ENCODE assay signal across 13 cellular contexts in the genomic region with DNA sequence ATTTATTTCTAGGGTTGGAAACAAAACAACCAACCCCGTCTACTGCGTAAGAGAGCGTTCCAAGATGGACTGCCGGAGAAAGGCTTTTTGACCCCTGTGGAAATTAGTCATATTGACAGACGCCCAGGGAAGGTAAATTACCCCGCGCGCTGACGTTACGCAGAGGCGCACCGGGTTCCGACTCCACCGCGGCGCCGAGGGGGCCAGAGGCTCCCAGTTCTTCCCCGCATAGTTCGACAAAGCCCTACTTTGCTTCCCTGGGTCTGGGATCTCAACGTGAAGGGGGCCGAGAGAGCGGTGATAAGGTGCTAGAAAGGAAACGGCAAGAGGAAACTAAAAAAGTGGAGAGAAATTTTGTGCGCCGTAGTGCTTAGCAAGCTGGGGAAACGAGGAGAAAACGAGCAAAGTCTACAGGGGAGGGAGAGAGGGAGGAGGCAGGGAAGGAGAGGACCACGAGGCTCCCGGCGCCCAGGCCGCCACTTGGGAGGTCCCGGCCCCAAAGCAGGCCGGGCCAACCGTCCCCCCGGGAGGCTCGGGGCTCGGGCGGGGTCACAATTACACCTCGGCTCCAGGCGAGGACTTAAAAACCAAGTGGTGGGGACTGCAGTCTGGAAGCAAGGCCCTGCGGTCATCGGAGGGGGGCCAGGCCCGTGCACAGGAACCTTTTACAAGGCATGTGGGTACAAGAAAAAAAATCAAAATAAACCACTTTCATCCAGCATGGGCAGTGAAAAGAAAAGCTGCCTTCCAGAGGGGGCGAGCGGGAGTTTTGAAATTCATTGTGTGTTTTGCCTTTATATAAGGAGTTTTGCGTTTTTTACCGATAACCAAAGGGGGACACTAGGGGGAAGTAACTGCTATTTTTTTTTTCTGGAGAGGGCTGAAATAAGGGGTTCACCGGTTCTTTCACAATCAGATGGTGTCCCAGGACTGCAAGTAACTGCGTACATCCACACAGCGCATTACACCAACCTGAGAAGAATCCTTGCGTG. TPM values are rescaled to one million over a fixed set of nuclear protein-coding genes. Genes with fewer than 3 reads are reported as not detected.
A peak's percentile ranks its signal among the peaks of the same experiment; 100 is the strongest.
DNase-seq lines count a peak whose midpoint lies in the region; ATAC-seq and TF ChIP-seq lines count a peak whose summit lies in the region.
"Had no signal": no experiment of that assay in that cellular context is flagged by ENCODE, and none has a peak within 500 bp of the region (broad histone marks: within the 10 kb centered on the region; RNA-seq: fewer than 3 reads in every experiment).

No MANE protein-coding gene starts in this region.

- no peak for DNase-seq in CD8-positive, alpha-beta memory T cell
- DNase-seq in T-helper 17 cell (no peak), left ventricle myocardium superior (no peak), omental fat pad (ENCODE audit: low spot score) (no peak), DMS 273 (lab: John Stamatoyannopoulos, UW; ENCODE audit: unreplicated experiment) (no peak)
- DNase-seq: C1 segment of cervical spinal cord; naive thymus-derived CD8-positive, alpha-beta T cell; NCI-H1105 treated with DMSO at 0.1 percent for 48 hours had no signal

- ATAC-seq in T-helper 17 cell = no peak
- ATAC-seq in left ventricle myocardium superior = peak; percentile 4
- peak; percentile 65 for ATAC-seq in omental fat pad (ENCODE audit: low FRiP score)
- no peak for ATAC-seq in GM21576 (IDR thresholded peaks at IDR 0.05; ENCODE audit: unreplicated experiment)
- no peak for ATAC-seq in HG02588 (IDR thresholded peaks at IDR 0.05; ENCODE audit: unreplicated experiment)
- no peak for ATAC-seq in HG03039 (IDR thresholded peaks at IDR 0.05; ENCODE audit: unreplicated experiment)
- ATAC-seq: naive thymus-derived CD8-positive, alpha-beta T cell had no signal

- peaks cover 0 to 14% (median 0%) of the 10 kb centered on the region in 5 donors for H3K9me3 Mint-ChIP-seq in CD8-positive, alpha-beta memory T cell

- peaks cover 64% of the 10 kb centered on the region for H3K27me3 ChIP-seq in CD8-positive, alpha-beta memory T cell (ENCODE audit: insufficient read depth, low read length, poor library complexity, severe bottlenecking)

- no peaks in the 10 kb centered on the region for H3K9me3 ChIP-seq in CD8-positive, alpha-beta memory T cell (ENCODE audit: low read length)
- no peaks in the 10 kb centered on the region for H3K9me3 ChIP-seq in T-helper 17 cell (ENCODE audit: control insufficient read depth, low read length, poor library complexity, severe bottlenecking)

- H3K4me3 ChIP-seq in CD8-positive, alpha-beta memory T cell (ENCODE audit: low read length) = no peak overlapping the region

- H3K4me1 ChIP-seq in CD8-positive, alpha-beta memory T cell (ENCODE audit: insufficient read depth, low read length) = no peaks in the 10 kb centered on the region

- peaks cover 10 to 22% (median 19%) of the 10 kb centered on the region in 3 donors for H3K4me1 Mint-ChIP-seq in CD8-positive, alpha-beta memory T cell
- H3K4me1 Mint-ChIP-seq in T-helper 17 cell = peaks cover 4% of the 10 kb centered on the region

- peak overlapping the region in 5 of 7 donors; percentile 2 to 60 (median 40) for H3K4me3 Mint-ChIP-seq in CD8-positive, alpha-beta memory T cell
- H3K4me3 Mint-ChIP-seq in T-helper 17 cell = peak overlapping the region; percentile 71

- no peak for TF ChIP-seq CTCF in omental fat pad (IDR thresholded peaks at IDR 0.05)

- peaks cover 77 to 90% of the 10 kb centered on the region in 2 donors for H3K27me3 Mint-ChIP-seq in CD8-positive, alpha-beta memory T cell
- peaks cover 86% of the 10 kb centered on the region for H3K27me3 Mint-ChIP-seq in T-helper 17 cell

- POLR2A ChIA-PET in CD8-positive, alpha-beta memory T cell (lab: Charles Lee) = no interaction called here

- CTCF ChIA-PET in CD8-positive, alpha-beta memory T cell (lab: Charles Lee) = no interaction called here

- H3K27ac ChIP-seq in CD8-positive, alpha-beta memory T cell (ENCODE audit: low read depth, low read length) = no peak overlapping the region
- H3K27ac ChIP-seq: HL-60 had no signal

- H3K36me3 Mint-ChIP-seq in CD8-positive, alpha-beta memory T cell = no peaks in the 10 kb centered on the region
- H3K36me3 Mint-ChIP-seq in T-helper 17 cell (ENCODE audit: low read depth) = peaks cover 2% of the 10 kb centered on the region

- no peaks in the 10 kb centered on the region for H3K36me3 ChIP-seq in CD8-positive, alpha-beta memory T cell (ENCODE audit: insufficient read depth, low read length)

- intact Hi-C loops in left ventricle myocardium superior (cut with micrococcal nuclease) = no loop called here

- H3K27ac Mint-ChIP-seq in CD8-positive, alpha-beta memory T cell = peak overlapping the region in 4 of 8 donors; percentile 26 to 80 (median 54)
- peak overlapping the region; percentile 51 for H3K27ac Mint-ChIP-seq in T-helper 17 cell

RNA-seq across cellular contexts. Expression of a gene that starts 13.1 kb away (rescaled TPM):
- total RNA-seq in CD8-positive, alpha-beta memory T cell = not detected
- not detected for polyA plus RNA-seq in CD8-positive, alpha-beta memory T cell
- not detected for total RNA-seq in T-helper 17 cell
- total RNA-seq in left ventricle myocardium superior = 180 TPM
- 10 to 100 TPM in 3 of 4 donors, 1 to 10 TPM in 1; 4.2 to 29.2 (median 12.3) TPM for total RNA-seq in omental fat pad
- total RNA-seq: naive thymus-derived CD8-positive, alpha-beta T cell; T-helper 1 cell treated with Interleukin-12 subunit alpha and Interleukin-12 subunit beta and Interleukin-4 antibody, amounts not matched to agents 30 ng/mL and 1 ng/mL, for 36 hours had no signal
- polyA plus RNA-seq: naive thymus-derived CD8-positive, alpha-beta T cell had no signal

Comparison
In these comparisons a context has a peak if more than half of its experiments do, and no peak if none do; other contexts are left out.
1. ATAC-seq: peak in left ventricle myocardium superior (single experiment) and omental fat pad (single experiment); none in T-helper 17 cell (single experiment), GM21576 (single experiment), HG02588 (single experiment) and HG03039 (single experiment).